ENCODE assay signal across 8 cellular contexts in the genomic region with DNA sequence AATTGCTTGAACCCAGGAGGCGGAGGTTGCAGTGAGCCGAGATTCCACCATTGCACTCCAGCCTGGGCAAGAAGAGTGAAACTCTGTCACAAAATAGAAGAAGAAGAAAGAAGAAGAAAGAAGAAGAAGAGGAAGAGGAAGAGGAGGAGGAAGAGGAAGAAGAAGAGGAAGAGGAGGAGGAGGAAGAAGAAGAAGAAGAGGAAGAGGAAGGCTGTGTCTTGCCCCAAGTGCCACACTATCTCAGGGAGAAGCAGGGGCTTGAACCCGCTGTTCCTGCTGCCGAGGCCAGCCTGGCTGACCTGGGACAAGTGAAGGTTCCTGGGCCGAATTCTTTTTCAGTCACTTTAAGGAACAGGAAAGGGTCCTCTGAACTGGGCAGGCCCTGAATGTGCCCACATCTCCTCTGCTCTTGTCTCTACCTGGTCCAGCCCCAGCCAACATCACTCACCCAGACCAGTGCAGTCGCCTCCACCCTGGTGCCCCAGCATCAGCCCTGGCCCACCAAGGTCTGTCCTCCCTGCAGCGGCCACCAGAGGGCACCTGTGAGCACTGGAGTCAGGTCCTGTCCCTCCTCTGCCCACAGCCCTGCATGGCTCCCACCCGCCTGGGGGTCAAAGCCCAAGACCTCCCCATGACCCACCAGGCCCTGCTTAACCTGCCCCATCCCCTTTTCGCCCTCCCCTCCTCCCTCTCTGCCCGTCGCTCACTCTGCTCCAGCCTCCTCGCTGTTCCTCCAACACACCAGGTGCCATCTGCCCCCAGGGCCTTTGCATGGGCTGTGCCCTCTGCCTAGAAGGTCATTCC. TPM values are rescaled to one million over a fixed set of nuclear protein-coding genes. Genes with fewer than 3 reads are reported as not detected.
DNase-seq lines count a peak whose midpoint lies in the region; ATAC-seq and TF ChIP-seq lines count a peak whose summit lies in the region.

No MANE protein-coding gene starts in this region.

- peak overlapping the region; percentile 77; the same call in 1 of the 2 replicates for H3K14ac ChIP-seq in IMR-90 (replicated peaks; ENCODE audit: low read depth, low read length)

- H2AK5ac ChIP-seq in IMR-90 (ENCODE audit: low read depth, low read length), result peak overlapping the region; percentile 99

- peaks cover 12% of the 10 kb centered on the region for H3K4me1 Mint-ChIP-seq in activated naive CD8-positive, alpha-beta T cell treated with anti-CD3 and anti-CD28 coated beads, Interleukin-2, amount 10 ng/mL, durations not matched to agents 7 days and 5 days

- peak overlapping the region in 1 of 2 experiments; percentile 68; a peak in 3 of 4 replicates for H4K8ac ChIP-seq in IMR-90 (ENCODE audit: low read depth in 2 of 2, low read length in 2 of 2)

- peaks cover 1% of the 10 kb centered on the region for H3K9me3 Mint-ChIP-seq in activated naive CD8-positive, alpha-beta T cell treated with anti-CD3 and anti-CD28 coated beads, Interleukin-2, amount 10 ng/mL, durations not matched to agents 7 days and 5 days

- TF ChIP-seq CTCF in DND-41 (IDR thresholded peaks at IDR 0.05; ENCODE audit: borderline replicate concordance, extremely low read depth, low read length, poor library complexity, severe bottlenecking) (peak; percentile 97), IMR-90 (conservative IDR thresholded peaks at IDR 0.05; ENCODE audit: low read depth, low read length) (peak; percentile 71), heart left ventricle (IDR thresholded peaks at IDR 0.05) (peak; percentile 79 to 91 (median 86))

- peak overlapping the region; percentile 75 for H4K91ac ChIP-seq in IMR-90 (ENCODE audit: insufficient read depth, low read depth, low read length)

- H4K20me1 ChIP-seq in DND-41 (ENCODE audit: insufficient read depth, low read length) (no peaks in the 10 kb centered on the region), IMR-90 (ENCODE audit: insufficient read depth, low read length) (peaks cover 4% of the 10 kb centered on the region; the same call in 1 of the 2 replicates)

- intact Hi-C loops in IMR-90 (cut with micrococcal nuclease), result loop anchor here (5.0 kb wide), 1 partner anchor 56 kb away; the partner anchor contains the start of gene PLIN3
- intact Hi-C loops in heart left ventricle (cut with DNase I), result loop anchor here in 8 of 10 donors (1.0 to 5.0 kb wide), 9 partner anchors 39 to 221 kb away; partner anchors contain the start of gene KDM4B (in 1 of the 8)
- intact Hi-C loops in sciatic nerve (cut with DNase I), result loop anchor here (10.0 kb wide), 1 partner anchor 103 kb away; no protein-coding TSS in a partner anchor

- POLR2A ChIA-PET in IMR-90 (lab: Charles Lee; ENCODE audit: unreplicated experiment), result interaction anchor here (0.6 kb wide), 1 partner anchor 100 kb away, joined by 3 read pairs; no protein-coding TSS in a partner anchor
- POLR2A ChIA-PET in activated naive CD8-positive, alpha-beta T cell treated with anti-CD3 and anti-CD28 coated beads, Interleukin-2, amount 10 ng/mL, durations not matched to agents 7 days and 5 days (lab: Charles Lee), result interaction anchor here (0.6 kb wide), 3 partner anchors 33 to 816 kb away, joined by 3 to 6 read pairs (median 4); no protein-coding TSS in a partner anchor

- H4K5ac ChIP-seq in IMR-90 (ENCODE audit: low read depth, low read length), result no peak overlapping the region

- no peak overlapping the region for H3K23ac ChIP-seq in IMR-90 (ENCODE audit: low read depth, low read length)

- H3K9ac ChIP-seq in DND-41 (ENCODE audit: low read depth, low read length), result no peak overlapping the region
- no peak overlapping the region for H3K9ac ChIP-seq in IMR-90 (ENCODE audit: low read depth, low read length)

- no peak overlapping the region for H3K4me3 ChIP-seq in DND-41 (ENCODE audit: low read depth in 1 of 2, low read length in 2 of 2)
- H3K4me3 ChIP-seq in IMR-90 (ENCODE audit: insufficient read depth, low read depth, low read length), result no peak overlapping the region
- no peak overlapping the region for H3K4me3 ChIP-seq in heart left ventricle

- CTCF ChIA-PET in IMR-90 (lab: Yijun Ruan, JAX), result interaction anchor here (3.6 kb wide), 1 partner anchor 101 kb away, joined by 30 read pairs; no protein-coding TSS in a partner anchor

- dilution Hi-C loops in IMR-90 (cut with HindIII; ENCODE audit: low sequenced_read_pairs, unreplicated experiment), result no loop called here

- H2AFZ ChIP-seq in DND-41 (ENCODE audit: low read depth, low read length) (peak overlapping the region; percentile 57), IMR-90 (replicated peaks; ENCODE audit: low read length, poor library complexity) (peak overlapping the region; percentile 85)

- DNase-seq in DND-41 (peak; percentile 84), IMR-90 (peak; percentile 45), T follicular helper cell (ENCODE audit: low read depth) (peak; percentile 79), heart left ventricle (peak; percentile 76 to 93 (median 82)), sciatic nerve (ENCODE audit: low spot score) (peak; percentile 91)
- DNase-seq in activated naive CD8-positive, alpha-beta T cell treated with anti-CD3 and anti-CD28 coated beads, Interleukin-2, amount 10 ng/mL, durations not matched to agents 7 days and 5 days, result peak; percentile 93

- peaks cover 3 to 17% of the 10 kb centered on the region in 2 experiments; a peak in 1 of 4 replicates for H3K79me1 ChIP-seq in IMR-90 (ENCODE audit: low read depth in 1 of 2, low read length in 2 of 2)

- ATAC-seq in DND-41 (ENCODE audit: insufficient read depth, low read depth) (peak; percentile 69), IMR-90 (ENCODE audit: low read depth) (peak; percentile 33), heart left ventricle (peak in 3 of 4 donors; percentile 44 to 48 (median 45)), sciatic nerve (peak; percentile 37), HG02970 (IDR thresholded peaks at IDR 0.05; ENCODE audit: low FRiP score, unreplicated experiment) (no peak), HG03159 (IDR thresholded peaks at IDR 0.05; ENCODE audit: unreplicated experiment) (no peak)
- peak; percentile 70 for ATAC-seq in activated naive CD8-positive, alpha-beta T cell treated with anti-CD3 and anti-CD28 coated beads, Interleukin-2, amount 10 ng/mL, durations not matched to agents 7 days and 5 days (ENCODE audit: low read depth)

- H3K4me3 Mint-ChIP-seq in activated naive CD8-positive, alpha-beta T cell treated with anti-CD3 and anti-CD28 coated beads, Interleukin-2, amount 10 ng/mL, durations not matched to agents 7 days and 5 days, result peak overlapping the region; percentile 35

- peak overlapping the region; percentile 97; the same call in 1 of the 3 replicates for H2BK15ac ChIP-seq in IMR-90 (ENCODE audit: low read depth, low read length)

- no peak overlapping the region for H3K56ac ChIP-seq in IMR-90 (ENCODE audit: extremely low read depth, insufficient read depth, low read length)

- H2AK9ac ChIP-seq in IMR-90 (replicated peaks; ENCODE audit: low read depth, low read length, poor library complexity), result peak overlapping the region; percentile 94

- peak overlapping the region; percentile 90 for H2BK120ac ChIP-seq in IMR-90 (ENCODE audit: low read depth, low read length)

- peaks cover 12% of the 10 kb centered on the region for H3K4me1 ChIP-seq in DND-41 (ENCODE audit: insufficient read depth, low read length)
- H3K4me1 ChIP-seq in IMR-90 (ENCODE audit: control insufficient read depth, insufficient read depth, low read length), result peaks cover 2% of the 10 kb centered on the region; the same call in 1 of the 2 replicates
- H3K4me1 ChIP-seq in heart left ventricle, result peaks cover 0 to 63% (median 17%) of the 10 kb centered on the region in 12 donors

- 77% methylated on average over 5 of the region's 12 CpGs; no CpG with 5 or more reads in 1 of the 2 experiments for WGBS in IMR-90 (ENCODE audit: extremely low coverage in 2 of 2, insufficient read length in 1 of 2), 2 experiments
- 64 to 75% (median 69%) methylated on average over 12 of the region's 12 CpGs for WGBS in heart left ventricle, 4 donors

- no TSS peak for BruUV-seq in IMR-90 (replicated peaks; lab: Mats Ljungman, UMichigan)

- H3K9me3 ChIP-seq in DND-41 (ENCODE audit: insufficient read depth, low read length, severe bottlenecking), result no peaks in the 10 kb centered on the region
- no peaks in the 10 kb centered on the region for H3K9me3 ChIP-seq in IMR-90 (ENCODE audit: control insufficient read depth, insufficient read depth, low read length)
- no peaks in the 10 kb centered on the region for H3K9me3 ChIP-seq in heart left ventricle

- H2BK20ac ChIP-seq in IMR-90 (ENCODE audit: low read depth, low read length), result peak overlapping the region; percentile 87

- no peaks in the 10 kb centered on the region for H3K27me3 ChIP-seq in DND-41 (ENCODE audit: insufficient read depth, low read length, poor library complexity)
- no peaks in the 10 kb centered on the region for H3K27me3 ChIP-seq in IMR-90 (ENCODE audit: control insufficient read depth, insufficient read depth, low read length)
- H3K27me3 ChIP-seq in heart left ventricle, result no peaks in the 10 kb centered on the region

- in situ Hi-C loops in IMR-90 (cut with MboI; ENCODE audit: low sequenced_read_pairs), result no loop called here

- TF ChIP-seq POLR2A in IMR-90 (IDR thresholded peaks at IDR 0.05; ENCODE audit: low read depth, low read length) (no peak), heart left ventricle (IDR thresholded peaks at IDR 0.05) (no peak)

- H3K79me2 ChIP-seq in DND-41 (ENCODE audit: insufficient read depth, low read length), result no peaks in the 10 kb centered on the region

- no peaks in the 10 kb centered on the region for H3K27me3 Mint-ChIP-seq in activated naive CD8-positive, alpha-beta T cell treated with anti-CD3 and anti-CD28 coated beads, Interleukin-2, amount 10 ng/mL, durations not matched to agents 7 days and 5 days

- peaks cover 7% of the 10 kb centered on the region for H3K36me3 Mint-ChIP-seq in activated naive CD8-positive, alpha-beta T cell treated with anti-CD3 and anti-CD28 coated beads, Interleukin-2, amount 10 ng/mL, durations not matched to agents 7 days and 5 days

- peak; percentile 53 for TF ChIP-seq RAD21 in IMR-90 (IDR thresholded peaks at IDR 0.05; ENCODE audit: low read length)

- no peak overlapping the region for H3K27ac Mint-ChIP-seq in activated naive CD8-positive, alpha-beta T cell treated with anti-CD3 and anti-CD28 coated beads, Interleukin-2, amount 10 ng/mL, durations not matched to agents 7 days and 5 days

- H2BK5ac ChIP-seq in IMR-90 (ENCODE audit: low read depth, low read length, poor library complexity, severe bottlenecking), result peak overlapping the region; percentile 4

- H3K9me1 ChIP-seq in IMR-90 (ENCODE audit: insufficient read depth, low read length), result 0 out of 2 replicates have a peak, but pooled peaks cover 3% of the 10 kb centered on the region

- H3K27ac ChIP-seq in DND-41 (ENCODE audit: low read length) (no peak overlapping the region), IMR-90 (ENCODE audit: insufficient read depth, low read length) (peak overlapping the region; percentile 11), heart left ventricle (peak overlapping the region in 1 of 12 donors; percentile 97)

- H3K18ac ChIP-seq in IMR-90 (ENCODE audit: low read depth, low read length), result no peak overlapping the region

- H3K4ac ChIP-seq in IMR-90 (ENCODE audit: low read depth, low read length), result peak overlapping the region; percentile 85

- peaks cover 7% of the 10 kb centered on the region for H3K36me3 ChIP-seq in DND-41 (ENCODE audit: insufficient read depth, low read length)
- H3K36me3 ChIP-seq in IMR-90 (ENCODE audit: control insufficient read depth, insufficient read depth, low read length), result peaks cover 5% of the 10 kb centered on the region
- peaks cover 0 to 6% (median 3%) of the 10 kb centered on the region in 9 donors for H3K36me3 ChIP-seq in heart left ventricle

- H3K4me2 ChIP-seq in DND-41 (ENCODE audit: insufficient read depth, low read length), result no peak overlapping the region
- no peak overlapping the region for H3K4me2 ChIP-seq in IMR-90 (ENCODE audit: low read depth, low read length)

RNA-seq across cellular contexts. Expression of gene TICAM1, which starts 20.0 kb away (rescaled TPM):
- total RNA-seq in IMR-90 (2012; rRNA removed) (0.90 and 1.1 TPM in 2 replicates), heart left ventricle (10 to 100 TPM in 1 of 9 donors, 1 to 10 TPM in 8; 3.7 to 13.6 (median 7.0) TPM), sciatic nerve (10.8 TPM)
- polyA plus RNA-seq in IMR-90 (2012; rRNA removed) (9.2 and 10.9 TPM in 2 replicates), heart left ventricle (1 to 10 TPM; 4.0 to 8.6 TPM)
- 6.4 and 7.8 TPM in 2 replicates for polyA plus RNA-seq in IMR-90 (2012; cell fraction: cytosol; rRNA removed)
- polyA plus RNA-seq in IMR-90 (2012; cell fraction: nucleus; rRNA removed; ENCODE audit: low replicate concordance), result 2.4 and 4.9 TPM in 2 replicates
- total RNA-seq in activated naive CD8-positive, alpha-beta T cell treated with anti-CD3 and anti-CD28 coated beads, Interleukin-2, amount 10 ng/mL, durations not matched to agents 7 days and 5 days, result 10 to 100 TPM; 14.1 to 14.3 TPM

RNA-seq across cellular contexts. Expression of gene FEM1A, which starts 20.0 kb away (rescaled TPM):
- total RNA-seq in IMR-90 (2012; rRNA removed) (8.6 and 8.8 TPM in 2 replicates), heart left ventricle (10 to 100 TPM; 30.7 to 94.0 (median 41.8) TPM), sciatic nerve (7.5 TPM)
- polyA plus RNA-seq in IMR-90 (2012; rRNA removed) (5.3 and 5.8 TPM in 2 replicates), heart left ventricle (10 to 100 TPM; 28.4 to 28.5 TPM)
- 2.4 and 5.0 TPM in 2 replicates for polyA plus RNA-seq in IMR-90 (2012; cell fraction: cytosol; rRNA removed)
- 1.8 and 3.2 TPM in 2 replicates for polyA plus RNA-seq in IMR-90 (2012; cell fraction: nucleus; rRNA removed; ENCODE audit: low replicate concordance)
- 10 to 100 TPM; 12.5 to 12.6 TPM for total RNA-seq in activated naive CD8-positive, alpha-beta T cell treated with anti-CD3 and anti-CD28 coated beads, Interleukin-2, amount 10 ng/mL, durations not matched to agents 7 days and 5 days

RNA-seq across cellular contexts. Expression of gene PLIN3, which starts 55.9 kb away (rescaled TPM):
- total RNA-seq in IMR-90 (2012; rRNA removed), result 246 and 289 TPM in 2 replicates
- polyA plus RNA-seq in IMR-90 (2012; rRNA removed), result 147 and 170 TPM in 2 replicates
- polyA plus RNA-seq in IMR-90 (2012; cell fraction: cytosol; rRNA removed), result 125 and 358 TPM in 2 replicates
- 67.4 and 161 TPM in 2 replicates for polyA plus RNA-seq in IMR-90 (2012; cell fraction: nucleus; rRNA removed; ENCODE audit: low replicate concordance)
- total RNA-seq in activated naive CD8-positive, alpha-beta T cell treated with anti-CD3 and anti-CD28 coated beads, Interleukin-2, amount 10 ng/mL, durations not matched to agents 7 days and 5 days, result 10 to 100 TPM; 22.8 to 25.5 TPM
- total RNA-seq in heart left ventricle, result 10 to 100 TPM; 17.4 to 70.9 (median 22.9) TPM
- 100 to 1,000 TPM in 1 of 2 donors, 1 to 10 TPM in 1; 10.0 to 102 TPM for polyA plus RNA-seq in heart left ventricle
- 32.1 TPM for total RNA-seq in sciatic nerve

Comparison
In these comparisons a context has a peak if more than half of its experiments do, and no peak if none do; other contexts are left out.
1. ATAC-seq: peak in DND-41 (single experiment), IMR-90 (single experiment), activated naive CD8-positive, alpha-beta T cell treated with anti-CD3 and anti-CD28 coated beads, Interleukin-2, amount 10 ng/mL, durations not matched to agents 7 days and 5 days (single experiment), heart left ventricle (3 of 4) and sciatic nerve (single experiment); none in HG02970 (single experiment) and HG03159 (single experiment).
2. Peak in every context shown above with its lines, with median percentiles within 50 percentile points of each other: DNase-seq and CTCF ChIP-seq.